Comparison of ENCODE assay signal across 1 cellular context in the genomic region with DNA sequence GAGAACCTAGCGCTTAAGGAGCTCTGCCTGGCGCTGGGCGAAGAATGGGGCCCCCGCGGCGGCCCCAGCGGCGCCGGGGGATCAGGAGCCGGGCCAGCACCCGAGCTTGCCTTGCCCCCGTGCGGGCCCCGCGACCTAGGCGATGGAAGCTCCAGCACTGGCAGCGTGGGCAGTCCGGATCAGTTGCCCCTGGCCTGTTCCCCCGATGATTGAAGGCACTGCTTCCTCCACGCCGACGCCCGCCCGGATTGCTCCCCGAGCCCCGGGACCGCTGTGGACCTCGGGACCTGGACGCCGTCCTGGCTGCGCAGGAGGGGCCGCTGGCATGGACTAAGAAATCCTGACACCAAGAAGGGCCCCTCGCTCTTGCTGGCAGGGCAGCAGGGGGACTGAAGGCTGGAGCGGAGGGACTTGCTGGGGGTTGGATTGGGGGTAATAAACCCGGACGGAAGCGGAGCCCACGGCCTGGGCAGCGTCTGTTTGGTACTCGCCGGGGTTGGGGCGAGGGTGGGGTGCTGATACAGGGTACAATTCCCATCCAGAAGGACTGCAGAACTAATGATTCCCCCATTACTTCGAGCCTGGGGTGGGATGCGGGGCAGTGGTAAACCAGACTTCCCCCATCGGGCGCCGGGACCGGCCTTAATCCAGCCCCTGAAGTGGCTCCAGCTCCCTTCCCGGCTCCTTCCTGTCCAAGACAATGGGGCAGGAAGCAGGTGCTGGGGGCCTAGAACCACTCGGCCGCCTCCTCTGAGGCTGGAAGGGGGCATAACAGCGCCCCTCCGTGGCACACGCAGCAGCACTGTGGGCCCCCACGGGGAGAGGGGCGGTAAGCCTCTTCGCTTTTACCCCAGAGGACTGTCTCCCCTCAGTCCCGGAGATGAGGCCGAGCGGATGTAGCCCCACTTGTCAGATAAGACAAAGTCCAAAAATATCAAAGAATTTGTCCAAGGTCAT.
A peak's percentile ranks its signal among the peaks of the same experiment; 100 is the strongest.
TF ChIP-seq lines count a peak whose summit lies in the region.

No MANE protein-coding gene starts in this region.

TF ChIP-seq in HepG2, 621 proteins besides CTCF, POLR2A, EP300 and RAD21 (continued from another document):
- TF ChIP-seq, protein P1, sequence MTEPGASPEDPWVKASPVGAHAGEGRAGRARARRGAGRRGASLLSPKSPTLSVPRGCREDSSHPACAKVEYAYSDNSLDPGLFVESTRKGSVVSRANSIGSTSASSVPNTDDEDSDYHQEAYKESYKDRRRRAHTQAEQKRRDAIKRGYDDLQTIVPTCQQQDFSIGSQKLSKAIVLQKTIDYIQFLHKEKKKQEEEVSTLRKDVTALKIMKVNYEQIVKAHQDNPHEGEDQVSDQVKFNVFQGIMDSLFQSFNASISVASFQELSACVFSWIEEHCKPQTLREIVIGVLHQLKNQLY (CRISPR knock-in tag; IDR thresholded peaks at IDR 0.05), result no peak
- TF ChIP-seq ZNF550 (CRISPR knock-in tag; IDR thresholded peaks at IDR 0.05; ENCODE audit: borderline replicate concordance) (peak; percentile 35; the same call in 1 of the 2 replicates), AHR (CRISPR knock-in tag; IDR thresholded peaks at IDR 0.05) (no peak), PAX8 (CRISPR knock-in tag; IDR thresholded peaks at IDR 0.05; ENCODE audit: borderline replicate concordance) (no peak), HMG20A (CRISPR knock-in tag; IDR thresholded peaks at IDR 0.05; ENCODE audit: borderline replicate concordance) (no peak), NFATC3 (CRISPR knock-in tag; IDR thresholded peaks at IDR 0.05) (no peak), MAZ (IDR thresholded peaks at IDR 0.05; ENCODE audit: borderline replicate concordance, low read depth, low read length) (peak; percentile 38; the same call in 1 of the 2 replicates), MAZ (CRISPR knock-in tag; IDR thresholded peaks at IDR 0.05; ENCODE audit: low read depth) (peak; percentile 81; the same call in 1 of the 2 replicates), SP1 (IDR thresholded peaks at IDR 0.05) (no peak), SP1 (CRISPR knock-in tag; IDR thresholded peaks at IDR 0.05) (no peak), ZNF747 (CRISPR knock-in tag; IDR thresholded peaks at IDR 0.05; ENCODE audit: borderline replicate concordance) (no peak), ZNF564 (CRISPR knock-in tag; IDR thresholded peaks at IDR 0.05) (no peak)
- TF ChIP-seq, protein P2, sequence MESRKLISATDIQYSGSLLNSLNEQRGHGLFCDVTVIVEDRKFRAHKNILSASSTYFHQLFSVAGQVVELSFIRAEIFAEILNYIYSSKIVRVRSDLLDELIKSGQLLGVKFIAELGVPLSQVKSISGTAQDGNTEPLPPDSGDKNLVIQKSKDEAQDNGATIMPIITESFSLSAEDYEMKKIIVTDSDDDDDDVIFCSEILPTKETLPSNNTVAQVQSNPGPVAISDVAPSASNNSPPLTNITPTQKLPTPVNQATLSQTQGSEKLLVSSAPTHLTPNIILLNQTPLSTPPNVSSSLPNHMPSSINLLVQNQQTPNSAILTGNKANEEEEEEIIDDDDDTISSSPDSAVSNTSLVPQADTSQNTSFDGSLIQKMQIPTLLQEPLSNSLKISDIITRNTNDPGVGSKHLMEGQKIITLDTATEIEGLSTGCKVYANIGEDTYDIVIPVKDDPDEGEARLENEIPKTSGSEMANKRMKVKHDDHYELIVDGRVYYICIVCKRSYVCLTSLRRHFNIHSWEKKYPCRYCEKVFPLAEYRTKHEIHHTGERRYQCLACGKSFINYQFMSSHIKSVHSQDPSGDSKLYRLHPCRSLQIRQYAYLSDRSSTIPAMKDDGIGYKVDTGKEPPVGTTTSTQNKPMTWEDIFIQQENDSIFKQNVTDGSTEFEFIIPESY (CRISPR knock-in tag; IDR thresholded peaks at IDR 0.05), result no peak; the same call in 1 of the 2 replicates
